Comparison of ENCODE assay signal across 18 cellular contexts in genomic region chr17:47735139-47735464, GRCh38. TPM values are rescaled to one million over a fixed set of nuclear protein-coding genes. Genes with fewer than 3 reads are reported as not detected.
DNase-seq lines count a peak whose midpoint lies in the region; ATAC-seq and TF ChIP-seq lines count a peak whose summit lies in the region.
"Had no signal": no experiment of that assay in that cellular context is flagged by ENCODE, and none has a peak within 500 bp of the region (broad histone marks: within the 10 kb centered on the region; RNA-seq: fewer than 3 reads in every experiment).

No MANE protein-coding gene starts in this region.

- no peak for ATAC-seq in stimulated activated naive CD8-positive, alpha-beta T cell treated with anti-CD3 and anti-CD28 coated beads, Interleukin-15, Interleukin-2, amounts not matched to agents 100 U/mL and 50 U/mL, for 24 hours
- no peak for ATAC-seq in activated CD8-positive, alpha-beta T cell treated with anti-CD3 and anti-CD28 coated beads for 36 hours
- no peak for ATAC-seq in memory B cell (ENCODE audit: low read depth)
- ATAC-seq: left lobe of liver had no signal

- intact Hi-C loops in activated CD8-positive, alpha-beta T cell treated with anti-CD3 and anti-CD28 coated beads for 36 hours (cut with micrococcal nuclease) = no loop called here
- intact Hi-C loops in testis (cut with DNase I; ENCODE audit: low total_unique reads) = no loop called here

- H3K9me3 ChIP-seq in testis = no peaks in the 10 kb centered on the region
- H3K9me3 ChIP-seq: prostate gland, SJCRH30 had no signal

- H3K27me3 ChIP-seq in testis = no peaks in the 10 kb centered on the region

- no peaks in the 10 kb centered on the region for H3K9me3 Mint-ChIP-seq in stimulated activated naive CD8-positive, alpha-beta T cell treated with anti-CD3 and anti-CD28 coated beads, Interleukin-15, Interleukin-2, amounts not matched to agents 100 ng/mL and 50 ng/mL, for 24 hours
- no peaks in the 10 kb centered on the region for H3K9me3 Mint-ChIP-seq in activated CD8-positive, alpha-beta T cell treated with anti-CD3 and anti-CD28 coated beads for 36 hours
- H3K9me3 Mint-ChIP-seq in memory B cell = no peaks in the 10 kb centered on the region

- DNase-seq in stimulated activated naive CD8-positive, alpha-beta T cell treated with anti-CD3 and anti-CD28 coated beads, Interleukin-15, Interleukin-2, amounts not matched to agents 100 U/mL and 50 U/mL, for 24 hours = no peak
- no peak for DNase-seq in activated CD8-positive, alpha-beta T cell treated with anti-CD3 and anti-CD28 coated beads for 36 hours
- DNase-seq in memory B cell (ENCODE audit: low spot score in 2 of 2) (no peak), testis (no peak), NCI-H1436 treated with DMSO at 0.1 percent for 48 hours (lab: John Stamatoyannopoulos, UW) (no peak), NCI-H2171 treated with DMSO at 0.1 percent for 48 hours (lab: John Stamatoyannopoulos, UW) (no peak)
- no peak for DNase-seq in activated CD4-positive, CD25-positive, alpha-beta regulatory T cell treated with anti-CD3 and anti-CD28 coated beads, Interleukin-2, amount 50 U/mL, for 72 hours
- DNase-seq: amygdala, DMS53, NCI-H1694 treated with DMSO at 0.1 percent for 48 hours, NCI-H510A, OCI-M1, SJCRH30, substantia nigra had no signal

- no peak overlapping the region for H3K27ac ChIP-seq in testis
- H3K27ac ChIP-seq: prostate gland, SJCRH30 had no signal

- H3K4me3 Mint-ChIP-seq in stimulated activated naive CD8-positive, alpha-beta T cell treated with anti-CD3 and anti-CD28 coated beads, Interleukin-15, Interleukin-2, amounts not matched to agents 100 ng/mL and 50 ng/mL, for 24 hours = peak overlapping the region; percentile 99
- H3K4me3 Mint-ChIP-seq in activated CD8-positive, alpha-beta T cell treated with anti-CD3 and anti-CD28 coated beads for 36 hours = peak overlapping the region; percentile 91
- H3K4me3 Mint-ChIP-seq in memory B cell = peak overlapping the region; percentile 98

- no peak for TF ChIP-seq CTCF in activated CD8-positive, alpha-beta T cell treated with anti-CD3 and anti-CD28 coated beads for 36 hours (IDR thresholded peaks at IDR 0.05)
- no peak for TF ChIP-seq CTCF in testis (IDR thresholded peaks at IDR 0.05)

- no peak for TF ChIP-seq POLR2A in testis (IDR thresholded peaks at IDR 0.05)

- POLR2A ChIA-PET in activated CD8-positive, alpha-beta T cell treated with anti-CD3 and anti-CD28 coated beads for 36 hours (lab: Charles Lee) = interaction anchor here (0.9 to 27.1 kb wide), 10 partner anchors 10 to 86 kb away, joined by 3 to 493 read pairs (median 4); partner anchors contain the start of genes KPNB1 and TBKBP1

- H3K36me3 ChIP-seq in testis (ENCODE audit: low read depth, missing control alignments) = no peaks in the 10 kb centered on the region
- H3K36me3 ChIP-seq: prostate gland, SJCRH30 had no signal

- H3K4me1 ChIP-seq in testis = peaks cover 4% of the 10 kb centered on the region
- H3K4me1 ChIP-seq: prostate gland, SJCRH30 had no signal

- 67 to 84% methylated on average over 3 of the region's 3 CpGs for WGBS in testis, 2 donors

- no peaks in the 10 kb centered on the region for H3K27me3 Mint-ChIP-seq in stimulated activated naive CD8-positive, alpha-beta T cell treated with anti-CD3 and anti-CD28 coated beads, Interleukin-15, Interleukin-2, amounts not matched to agents 100 ng/mL and 50 ng/mL, for 24 hours
- no peaks in the 10 kb centered on the region for H3K27me3 Mint-ChIP-seq in activated CD8-positive, alpha-beta T cell treated with anti-CD3 and anti-CD28 coated beads for 36 hours
- no peaks in the 10 kb centered on the region for H3K27me3 Mint-ChIP-seq in memory B cell

- H3K4me3 ChIP-seq in testis = no peak overlapping the region
- H3K4me3 ChIP-seq: prostate gland, SJCRH30 had no signal

- peaks cover 41% of the 10 kb centered on the region for H3K36me3 Mint-ChIP-seq in stimulated activated naive CD8-positive, alpha-beta T cell treated with anti-CD3 and anti-CD28 coated beads, Interleukin-15, Interleukin-2, amounts not matched to agents 100 ng/mL and 50 ng/mL, for 24 hours (ENCODE audit: low read depth)
- peaks cover 48% of the 10 kb centered on the region for H3K36me3 Mint-ChIP-seq in activated CD8-positive, alpha-beta T cell treated with anti-CD3 and anti-CD28 coated beads for 36 hours (ENCODE audit: low read depth)
- no peaks in the 10 kb centered on the region for H3K36me3 Mint-ChIP-seq in memory B cell

- peaks cover 69% of the 10 kb centered on the region for H3K4me1 Mint-ChIP-seq in stimulated activated naive CD8-positive, alpha-beta T cell treated with anti-CD3 and anti-CD28 coated beads, Interleukin-15, Interleukin-2, amounts not matched to agents 100 ng/mL and 50 ng/mL, for 24 hours (ENCODE audit: low read depth)
- peaks cover 49% of the 10 kb centered on the region for H3K4me1 Mint-ChIP-seq in activated CD8-positive, alpha-beta T cell treated with anti-CD3 and anti-CD28 coated beads for 36 hours (ENCODE audit: low read depth)
- peaks cover 35% of the 10 kb centered on the region for H3K4me1 Mint-ChIP-seq in memory B cell

- CTCF ChIA-PET in activated CD8-positive, alpha-beta T cell treated with anti-CD3 and anti-CD28 coated beads for 36 hours (lab: Charles Lee) = interaction anchor here (1.4 to 18.4 kb wide), 4 partner anchors 10 to 34 kb away, joined by 3 to 424 read pairs (median 24); partner anchors contain the start of gene TBKBP1

- H3K27ac Mint-ChIP-seq in stimulated activated naive CD8-positive, alpha-beta T cell treated with anti-CD3 and anti-CD28 coated beads, Interleukin-15, Interleukin-2, amounts not matched to agents 100 ng/mL and 50 ng/mL, for 24 hours = peak overlapping the region; percentile 93
- H3K27ac Mint-ChIP-seq in activated CD8-positive, alpha-beta T cell treated with anti-CD3 and anti-CD28 coated beads for 36 hours = peak overlapping the region; percentile 97
- peak overlapping the region; percentile 42 for H3K27ac Mint-ChIP-seq in memory B cell

RNA-seq across cellular contexts. Expression of gene TBX21, which starts 2.1 kb away (rescaled TPM):
- 10 to 100 TPM; 53.0 to 56.9 TPM for total RNA-seq in activated CD8-positive, alpha-beta T cell treated with anti-CD3 and anti-CD28 coated beads for 36 hours
- 1 to 10 TPM; 1.8 to 2.2 TPM for total RNA-seq in testis
- polyA plus RNA-seq in testis (ENCODE audit: insufficient read depth, low read depth, low replicate concordance) = 1.1 TPM
- total RNA-seq: M059J, SJCRH30 had no signal

RNA-seq across cellular contexts. Expression of gene TBKBP1, which starts 41.1 kb away (rescaled TPM):
- total RNA-seq in activated CD8-positive, alpha-beta T cell treated with anti-CD3 and anti-CD28 coated beads for 36 hours = 10 to 100 TPM; 12.4 to 13.6 TPM
- 10 to 100 TPM; 23.3 TPM for total RNA-seq in testis
- 21.9 TPM for polyA plus RNA-seq in testis (ENCODE audit: insufficient read depth, low read depth, low replicate concordance)

Comparison
In these comparisons a context has a peak if more than half of its experiments do, and no peak if none do; other contexts are left out.
1. H3K27ac Mint-ChIP-seq: peak in every context shown above with its lines; median percentile 97 in activated CD8-positive, alpha-beta T cell treated with anti-CD3 and anti-CD28 coated beads for 36 hours; 93 in stimulated activated naive CD8-positive, alpha-beta T cell treated with anti-CD3 and anti-CD28 coated beads, Interleukin-15, Interleukin-2, amounts not matched to agents 100 ng/mL and 50 ng/mL, for 24 hours; 42 in memory B cell.
2. RNA of gene TBX21, which starts 2.1 kb away (total RNA-seq): 53.0 to 56.9 TPM in activated CD8-positive, alpha-beta T cell treated with anti-CD3 and anti-CD28 coated beads for 36 hours; 1.8 to 2.2 TPM in testis; every median in the first group is over 10 times any median in the second.
3. Peak in every context shown above with its lines, with median percentiles within 50 percentile points of each other: H3K4me3 Mint-ChIP-seq.